ENCODE assay signal across 2 cellular contexts in genomic region chr17:37672545-37673078, GRCh38.
TF ChIP-seq lines count a peak whose summit lies in the region.

No MANE protein-coding gene starts in this region.

TF ChIP-seq in IMR-90, 13 proteins besides CTCF, POLR2A, EP300 and RAD21:
- TF ChIP-seq MAZ (IDR thresholded peaks at IDR 0.05; ENCODE audit: borderline replicate concordance, low read depth, low read length): no peak
- no peak for TF ChIP-seq CHD1 (IDR thresholded peaks at IDR 0.05; ENCODE audit: low read depth, low read length)
- TF ChIP-seq MXI1 (IDR thresholded peaks at IDR 0.05; ENCODE audit: borderline replicate concordance, low read depth, low read length): no peak
- no peak for TF ChIP-seq BHLHE40 (IDR thresholded peaks at IDR 0.05; ENCODE audit: low read depth, low read length)
- TF ChIP-seq RFX5 (IDR thresholded peaks at IDR 0.05; ENCODE audit: low read depth, low read length): no peak
- no peak for TF ChIP-seq ELK1 (IDR thresholded peaks at IDR 0.05; ENCODE audit: borderline replicate concordance, low read depth, low read length)
- no peak for TF ChIP-seq SMC3 (IDR thresholded peaks at IDR 0.05; ENCODE audit: low read depth, low read length)
- TF ChIP-seq RCOR1 (IDR thresholded peaks at IDR 0.05; ENCODE audit: insufficient replicate concordance, low read length): no peak

TF ChIP-seq in K562, 482 proteins besides CTCF, POLR2A, EP300 and RAD21:
- TF ChIP-seq ZNF318 (IDR thresholded peaks at IDR 0.05; ENCODE audit: borderline replicate concordance in 1 of 2, low read depth in 1 of 2) (no peak), PRDM10 (IDR thresholded peaks at IDR 0.05; ENCODE audit: partially characterized antibody) (peak; percentile 3), POLR2B (IDR thresholded peaks at IDR 0.05; ENCODE audit: low read depth, partially characterized antibody) (no peak), HNRNPLL (IDR thresholded peaks at IDR 0.05; ENCODE audit: low read depth, low read length, poor library complexity, severe bottlenecking) (no peak)
TF ChIP-seq in K562: peak in this region for 1.
